Comparison of ENCODE assay signal across 15 cellular contexts in genomic region chr1:214573386-214574358, GRCh38. TPM values are rescaled to one million over a fixed set of nuclear protein-coding genes. Genes with fewer than 3 reads are reported as not detected.
DNase-seq lines count a peak whose midpoint lies in the region; ATAC-seq and TF ChIP-seq lines count a peak whose summit lies in the region.
"Had no signal": no experiment of that assay in that cellular context is flagged by ENCODE, and none has a peak within 500 bp of the region (broad histone marks: within the 10 kb centered on the region; RNA-seq: fewer than 3 reads in every experiment).

No MANE protein-coding gene starts in this region.

- no peaks in the 10 kb centered on the region for H3F3A ChIP-seq in smooth muscle cell (ENCODE audit: low read depth)

- 67% methylated on average over 12 of the region's 12 CpGs for WGBS in smooth muscle cell (ENCODE audit: low lambda C conversion rate)

- H3K9me3 ChIP-seq in smooth muscle cell (replicated peaks; ENCODE audit: low read depth) (peaks cover 8% of the 10 kb centered on the region), vagina (no peaks in the 10 kb centered on the region)

- H3K36me3 ChIP-seq in smooth muscle cell (ENCODE audit: low read depth) (no peaks in the 10 kb centered on the region), vagina (no peaks in the 10 kb centered on the region)
- H3K36me3 ChIP-seq: transverse colon had no signal

- peaks cover 11% of the 10 kb centered on the region for H3K9me3 Mint-ChIP-seq in chondrocyte (ENCODE audit: low read depth)

- H3K27me3 ChIP-seq in smooth muscle cell (ENCODE audit: low read depth) (no peaks in the 10 kb centered on the region), vagina (no peaks in the 10 kb centered on the region)
- H3K27me3 ChIP-seq: transverse colon had no signal

- peaks cover 59% of the 10 kb centered on the region for H3K4me1 Mint-ChIP-seq in chondrocyte (ENCODE audit: low read depth)

- intact Hi-C loops in vagina (cut with DNase I), result no loop called here

- TF ChIP-seq CTCF in chondrocyte (IDR thresholded peaks at IDR 0.05) (no peak), smooth muscle cell (IDR thresholded peaks at IDR 0.05; ENCODE audit: borderline replicate concordance, insufficient read depth, poor library complexity, severe bottlenecking) (no peak), vagina (IDR thresholded peaks at IDR 0.05) (no peak)

- DNase-seq in NCI-H226 (peak; percentile 67), chondrocyte (ENCODE audit: low spot score) (no peak), left kidney (ENCODE audit: low read depth, low spot score) (peak; percentile 30), smooth muscle cell (lab: John Stamatoyannopoulos, UW; ENCODE audit: unreplicated experiment) (no peak), vagina (ENCODE audit: extremely low spot score in 2 of 2) (no peak), NCI-H2107 (lab: John Stamatoyannopoulos, UW) (no peak), NCI-H748 (lab: John Stamatoyannopoulos, UW; ENCODE audit: unreplicated experiment) (no peak)
- DNase-seq: activated CD4-positive, alpha-beta T cell treated with anti-CD3 and anti-CD28 coated beads for 1 hour; activated naive CD8-positive, alpha-beta T cell treated with anti-CD3 and anti-CD28 coated beads, Interleukin-2, amount 50 U/mL, for 24 hours; C1 segment of cervical spinal cord; NCI-H2171 treated with DMSO at 0.1 percent for 48 hours; posterior cingulate gyrus; transverse colon had no signal

- H3K4me2 ChIP-seq in smooth muscle cell, result peak overlapping the region; percentile 6

- TF ChIP-seq POLR2A in vagina (IDR thresholded peaks at IDR 0.05), result no peak

- H3K9ac ChIP-seq in smooth muscle cell (ENCODE audit: low read depth), result peak overlapping the region; percentile 27

- no peak overlapping the region for H3K4me3 Mint-ChIP-seq in chondrocyte (ENCODE audit: unreplicated experiment)
- H3K4me3 Mint-ChIP-seq: activated naive CD8-positive, alpha-beta T cell treated with anti-CD3 and anti-CD28 coated beads, Interleukin-2, amount 50 U/mL, for 24 hours; T-helper 1 cell treated with Interleukin-12 subunit alpha and Interleukin-12 subunit beta and Interleukin-4 antibody, amounts not matched to agents 30 μg/mL and 1 μg/mL, for 36 hours had no signal

- H3K27me3 Mint-ChIP-seq in chondrocyte (ENCODE audit: low read depth), result no peaks in the 10 kb centered on the region

- H3K4me3 ChIP-seq in smooth muscle cell (no peak overlapping the region), vagina (no peak overlapping the region)
- H3K4me3 ChIP-seq: transverse colon had no signal

- H3K79me2 ChIP-seq in smooth muscle cell (ENCODE audit: low read depth), result no peaks in the 10 kb centered on the region

- no peak overlapping the region for H2AFZ ChIP-seq in smooth muscle cell (ENCODE audit: low read depth)

- no peaks in the 10 kb centered on the region for H4K20me1 ChIP-seq in smooth muscle cell (ENCODE audit: low read depth)

- H3K27ac ChIP-seq in smooth muscle cell (ENCODE audit: low read depth) (peak overlapping the region; percentile 75), vagina (no peak overlapping the region)

- peak overlapping the region; percentile 34 for H3K27ac Mint-ChIP-seq in chondrocyte (ENCODE audit: unreplicated experiment)
- H3K27ac Mint-ChIP-seq: activated naive CD8-positive, alpha-beta T cell treated with anti-CD3 and anti-CD28 coated beads, Interleukin-2, amount 50 U/mL, for 24 hours; T-helper 1 cell treated with Interleukin-12 subunit alpha and Interleukin-12 subunit beta and Interleukin-4 antibody, amounts not matched to agents 30 μg/mL and 1 μg/mL, for 36 hours had no signal

- ATAC-seq in HG02884 (IDR thresholded peaks at IDR 0.05; ENCODE audit: unreplicated experiment), result no peak
- ATAC-seq: activated naive CD8-positive, alpha-beta T cell treated with anti-CD3 and anti-CD28 coated beads, Interleukin-2, amount 50 U/mL, for 24 hours had no signal

- H3K4me1 ChIP-seq in smooth muscle cell (ENCODE audit: low read depth) (peaks cover 3% of the 10 kb centered on the region), vagina (peaks cover 8% of the 10 kb centered on the region)

- peaks cover 8% of the 10 kb centered on the region for H3K36me3 Mint-ChIP-seq in chondrocyte (ENCODE audit: low read depth)

RNA-seq across cellular contexts. Expression of gene PTPN14, which starts 22.3 kb away (rescaled TPM):
- total RNA-seq in chondrocyte, result 125 to 174 TPM (median 136 TPM) in 3 replicates
- total RNA-seq in smooth muscle cell, result 28.6 and 28.9 TPM in 2 replicates
- polyA plus RNA-seq in smooth muscle cell, result 13.7 and 13.9 TPM in 2 replicates
- total RNA-seq in vagina, result 24.3 TPM

RNA-seq across cellular contexts. Expression of gene CENPF, which starts 29.3 kb away (rescaled TPM):
- total RNA-seq in chondrocyte (9.4 to 22.3 TPM (median 19.8 TPM) in 3 replicates), smooth muscle cell (7.4 and 10.1 TPM in 2 replicates), vagina (6.4 TPM)
- 8.3 and 11.3 TPM in 2 replicates for polyA plus RNA-seq in smooth muscle cell

Comparison
In these comparisons a context has a peak if more than half of its experiments do, and no peak if none do; other contexts are left out.
1. DNase-seq: peak in NCI-H226 (single experiment) and left kidney (single experiment); none in chondrocyte (single experiment), smooth muscle cell (single experiment), vagina (0 of 2), NCI-H2107 (single experiment) and NCI-H748 (single experiment).